Comparison of ENCODE assay signal across 19 cellular contexts in genomic region chr18:9552616-9553015, GRCh38.
"Had no signal": no experiment of that assay in that cellular context is flagged by ENCODE, and none has a peak within 500 bp of the region (broad histone marks: within the 10 kb centered on the region; RNA-seq: fewer than 3 reads in every experiment).

No MANE protein-coding gene starts in this region.

- H3K9me3 ChIP-seq: mucosa of descending colon, ovary, right atrium auricular region, uterus had no signal

- H3K36me3 ChIP-seq: ovary, uterus had no signal

- H3K27ac ChIP-seq: hepatocyte, left ventricle myocardium inferior, ovary, right atrium auricular region, skin epidermis, spleen, tibial nerve, uterus had no signal

- H3K4me2 ChIP-seq: hepatocyte had no signal

- ATAC-seq: mucosa of descending colon; naive thymus-derived CD4-positive, alpha-beta T cell; natural killer cell treated with Interleukin-12 subunit alpha and Interleukin-12 subunit beta and Interleukin-15 and Interleukin-18, amount 100 ng/mL, for 72 hours; sciatic nerve; stimulated activated effector memory CD8-positive, alpha-beta T cell treated with anti-CD3 and anti-CD28 coated beads, Interleukin-12 subunit alpha, Interleukin-12 subunit beta, amount 100 ng/mL, for 72 hours had no signal

- DNase-seq: islet precursor cell; left ventricle myocardium inferior; midbrain; mucosa of descending colon; naive thymus-derived CD4-positive, alpha-beta T cell; ovary; spleen; stimulated activated CD4-positive, alpha-beta T cell treated with anti-CD3 and anti-CD28 coated beads, Interleukin-4, amount 100 ng/mL, for 24 hours; stimulated activated naive CD4-positive, alpha-beta T cell; substantia nigra; uterus had no signal

- H2AFZ ChIP-seq: hepatocyte had no signal

- H3K4me1 ChIP-seq: left ventricle myocardium inferior, right atrium auricular region, spleen, tibial nerve, uterus had no signal

- H3K4me3 ChIP-seq: hepatocyte, left ventricle myocardium inferior, lung, mucosa of descending colon, ovary, right atrium auricular region, skin epidermis, spleen, tibial nerve, uterus had no signal

- H3K27me3 ChIP-seq: hepatocyte, ovary, right atrium auricular region, spleen, tibial nerve, uterus had no signal
